ENCODE assay signal across 19 cellular contexts in genomic region chr18:8937695-8938094, GRCh38.
A peak's percentile ranks its signal among the peaks of the same experiment; 100 is the strongest.
DNase-seq lines count a peak whose midpoint lies in the region; ATAC-seq and TF ChIP-seq lines count a peak whose summit lies in the region.
"Had no signal": no experiment of that assay in that cellular context is flagged by ENCODE, and none has a peak within 500 bp of the region (broad histone marks: within the 10 kb centered on the region; RNA-seq: fewer than 3 reads in every experiment).

No MANE protein-coding gene starts in this region.

- TF ChIP-seq CTCF in HCT116 (IDR thresholded peaks at IDR 0.05 in 2 of 3, conservative IDR thresholded peaks at IDR 0.05 in 1 of 3; ENCODE audit: borderline replicate concordance in 1 of 3, insufficient read depth in 1 of 3, low read depth in 2 of 3, low read length in 2 of 3), result no peak
- TF ChIP-seq CTCF in VCaP (conservative IDR thresholded peaks at IDR 0.05), result no peak
- no peak for TF ChIP-seq CTCF in brain microvascular endothelial cell (IDR thresholded peaks at IDR 0.05; ENCODE audit: low read depth, low read length, missing control alignments)

- no peak for TF ChIP-seq RAD21 in HCT116 (IDR thresholded peaks at IDR 0.05; ENCODE audit: low read depth)

- H3K9ac ChIP-seq in HCT116 (ENCODE audit: low read length), result no peak overlapping the region

- H3K27ac ChIP-seq in HCT116 (ENCODE audit: low read depth, low read length) (no peak overlapping the region), VCaP (peak overlapping the region; percentile 21; the same call in 1 of the 2 replicates), brain microvascular endothelial cell (no peak overlapping the region)
- H3K27ac ChIP-seq: heart left ventricle, SJCRH30, suprapubic skin had no signal

- H3K9me2 ChIP-seq in HCT116 (ENCODE audit: insufficient read depth), result no peaks in the 10 kb centered on the region

- H3K4me3 ChIP-seq in HCT116 (replicated peaks in 1 of 2; ENCODE audit: low read depth in 1 of 2, low read length in 2 of 2) (no peak overlapping the region), brain microvascular endothelial cell (ENCODE audit: low read depth, low read length) (no peak overlapping the region)
- H3K4me3 ChIP-seq: heart left ventricle, SJCRH30, suprapubic skin had no signal

- H2AFZ ChIP-seq in HCT116 (ENCODE audit: low read depth, low read length, poor library complexity, severe bottlenecking), result no peak overlapping the region

- no TSS peak for BruUV-seq in HCT116 (replicated peaks; lab: Mats Ljungman, UMichigan)

- CTCF ChIA-PET in HCT116 (lab: Charles Lee), result no interaction called here

- H3K4me2 ChIP-seq in HCT116 (ENCODE audit: low read length), result peak overlapping the region; percentile 5; the same call in 1 of the 2 replicates

- POLR2A ChIA-PET in HCT116 (lab: Charles Lee), result no interaction called here

- H4K20me1 ChIP-seq in HCT116 (ENCODE audit: insufficient read depth), result no peaks in the 10 kb centered on the region

- no peak for TF ChIP-seq POLR2A in HCT116 (IDR thresholded peaks at IDR 0.05; ENCODE audit: borderline replicate concordance, extremely low read depth, insufficient read depth, insufficient read length)

- in situ Hi-C loops in brain microvascular endothelial cell (cut with HindIII; ENCODE audit: low pct_ligation_motif_present, low sequenced_read_pairs), result no loop called here

- H3K4me1 ChIP-seq in HCT116 (ENCODE audit: control insufficient read depth in 1 of 2, insufficient read depth in 2 of 2, low read length in 2 of 2), result peaks cover 6 to 11% of the 10 kb centered on the region in 2 experiments; a peak in 3 of 4 replicates
- H3K4me1 ChIP-seq: heart left ventricle, SJCRH30 had no signal

- ATAC-seq in HCT116 (no peak), HG03045 (IDR thresholded peaks at IDR 0.05; ENCODE audit: unreplicated experiment) (no peak), HG03457 (IDR thresholded peaks at IDR 0.05; ENCODE audit: unreplicated experiment) (no peak)
- ATAC-seq: heart left ventricle had no signal

- no peak for DNase-seq in HCT116 (ENCODE audit: low read depth, low spot score)
- peak; percentile 50 for DNase-seq in iPS-NIHi11 (ENCODE audit: low spot score)
- DNase-seq in renal cortical epithelial cell (ENCODE audit: low read depth), result peak; percentile 46
- DNase-seq in brain microvascular endothelial cell, result no peak
- no peak for DNase-seq in SIG-M5 (lab: John Stamatoyannopoulos, UW)
- DNase-seq: activated CD4-positive, alpha-beta T cell treated with anti-CD3 and anti-CD28 coated beads, Interleukin-2, amount 50 U/mL, for 48 hours; activated naive CD4-positive, alpha-beta T cell treated with anti-CD3 and anti-CD28 coated beads for 36 hours; DND-41; effector CD4-positive, alpha-beta T cell; heart left ventricle; NCI-H1105; NCI-H526; retina; SJCRH30; stimulated activated CD4-positive, alpha-beta T cell treated with anti-CD3 and anti-CD28 coated beads, Interleukin-15, amount 100 ng/mL, for 24 hours had no signal

- H3K79me2 ChIP-seq in HCT116 (ENCODE audit: insufficient read depth, low read length), result no peaks in the 10 kb centered on the region

- no peaks in the 10 kb centered on the region for H3K36me3 ChIP-seq in HCT116 (ENCODE audit: control insufficient read depth in 1 of 2, insufficient read depth in 2 of 2, low read length in 2 of 2)
- no peaks in the 10 kb centered on the region for H3K36me3 ChIP-seq in brain microvascular endothelial cell (replicated peaks)
- H3K36me3 ChIP-seq: heart left ventricle, SJCRH30, suprapubic skin had no signal

- RAD21 ChIA-PET in HCT116 (lab: Charles Lee; ENCODE audit: low non-redundant PET in 1 of 2, low total read pairs in 2 of 2, uncharacterized antibody in 2 of 2, unreplicated experiment in 2 of 2), result no interaction called here

- no peaks in the 10 kb centered on the region for H3K27me3 ChIP-seq in HCT116 (ENCODE audit: insufficient read depth, low read length)
- H3K27me3 ChIP-seq in brain microvascular endothelial cell (replicated peaks), result no peaks in the 10 kb centered on the region
- H3K27me3 ChIP-seq: heart left ventricle, SJCRH30, suprapubic skin had no signal

- no peaks in the 10 kb centered on the region; a peak in 1 of 4 replicates for H3K9me3 ChIP-seq in HCT116 (ENCODE audit: control insufficient read depth in 1 of 2, insufficient read depth in 1 of 2, low read depth in 1 of 2, low read length in 2 of 2)
- H3K9me3 ChIP-seq: heart left ventricle, SJCRH30, suprapubic skin had no signal

- intact Hi-C loops in HCT116 (cut with micrococcal nuclease), result no loop called here

TF ChIP-seq in HCT116, 20 proteins besides CTCF, POLR2A, EP300 and RAD21:
- no peak for TF ChIP-seq CBX3 (IDR thresholded peaks at IDR 0.05; ENCODE audit: low read depth)

Comparison
In these comparisons a context has a peak if more than half of its experiments do, and no peak if none do; other contexts are left out.
1. DNase-seq: peak in iPS-NIHi11 (single experiment) and renal cortical epithelial cell (single experiment); none in HCT116 (single experiment), brain microvascular endothelial cell (single experiment) and SIG-M5 (single experiment).